ENCODE assay signal across 1 cellular context in genomic region chr2:11201969-11202368, GRCh38.
A peak's percentile ranks its signal among the peaks of the same experiment; 100 is the strongest.
TF ChIP-seq lines count a peak whose summit lies in the region.

No MANE protein-coding gene starts in this region.

TF ChIP-seq in HepG2, 621 proteins besides CTCF, POLR2A, EP300 and RAD21:
- TF ChIP-seq ZNF446 (CRISPR knock-in tag; IDR thresholded peaks at IDR 0.05) (no peak), RBM22 (optimal IDR thresholded peaks at IDR 0.05; ENCODE audit: low read length) (peak; percentile 93), TEAD3 (CRISPR knock-in tag; optimal IDR thresholded peaks at IDR 0.05; ENCODE audit: borderline replicate concordance) (no peak), KDM1A (CRISPR knock-in tag; IDR thresholded peaks at IDR 0.05) (no peak), PBX3 (CRISPR knock-in tag; IDR thresholded peaks at IDR 0.05; ENCODE audit: borderline replicate concordance) (no peak), ZFP36L2 (CRISPR knock-in tag; IDR thresholded peaks at IDR 0.05) (no peak), SUZ12 (IDR thresholded peaks at IDR 0.05; ENCODE audit: low read depth, low read length) (no peak), ZNF569 (CRISPR knock-in tag; IDR thresholded peaks at IDR 0.05; ENCODE audit: borderline replicate concordance) (no peak)
